Comparison of ENCODE assay signal across 1 cellular context in genomic region chr2:237904806-237905599, GRCh38.
TF ChIP-seq lines count a peak whose summit lies in the region.

No MANE protein-coding gene starts in this region.

TF ChIP-seq in SK-N-SH, 30 proteins besides CTCF, POLR2A, EP300 and RAD21 (continued from another document):
- TF ChIP-seq EZH2phosphoT487 (IDR thresholded peaks at IDR 0.05; ENCODE audit: borderline replicate concordance, low read depth) (no peak), IRF3 (IDR thresholded peaks at IDR 0.05; ENCODE audit: low read depth, low read length) (no peak), GABPA (IDR thresholded peaks at IDR 0.05; ENCODE audit: low read depth) (no peak), ELF1 (IDR thresholded peaks at IDR 0.05) (no peak), MEF2A (IDR thresholded peaks at IDR 0.05; ENCODE audit: borderline replicate concordance, low read depth) (no peak), MXI1 (IDR thresholded peaks at IDR 0.05; ENCODE audit: low read depth, low read length) (no peak), TEAD4 (IDR thresholded peaks at IDR 0.05; ENCODE audit: borderline replicate concordance, insufficient read depth) (no peak), YY1 (IDR thresholded peaks at IDR 0.05; ENCODE audit: low read depth) (no peak), FOXJ3 (CRISPR knock-in tag; IDR thresholded peaks at IDR 0.05) (no peak), PBX3 (IDR thresholded peaks at IDR 0.05) (no peak)
